ENCODE assay signal across 20 cellular contexts in genomic region chr6:109449064-109449788, GRCh38. TPM values are rescaled to one million over a fixed set of nuclear protein-coding genes. Genes with fewer than 3 reads are reported as not detected.
DNase-seq lines count a peak whose midpoint lies in the region; ATAC-seq, FAIRE-seq and TF ChIP-seq lines count a peak whose summit lies in the region.
"Had no signal": no experiment of that assay in that cellular context is flagged by ENCODE, and none has a peak within 500 bp of the region (broad histone marks: within the 10 kb centered on the region; RNA-seq: fewer than 3 reads in every experiment).

No MANE protein-coding gene starts in this region.

- no TSS peak for BruUV-seq in K562 (replicated peaks; lab: Mats Ljungman, UMichigan)

- WGBS in K562 (ENCODE audit: insufficient coverage, low coverage, missing lambda C conversion rate) = 71% methylated on average over 13 of the region's 19 CpGs
- no CpG with 5 or more reads among the region's 19 CpGs for WGBS in neuronal stem cell (ENCODE audit: extremely low coverage in 2 of 2, insufficient read length in 2 of 2, insufficient replicate concordance in 1 of 2), 2 donors
- WGBS in smooth muscle cell (ENCODE audit: low lambda C conversion rate) = 97% methylated on average over 19 of the region's 19 CpGs

- H3K36me3 Mint-ChIP-seq in activated CD4-positive, alpha-beta T cell treated with anti-CD3 and anti-CD28 coated beads, Interleukin-2, amount 10 ng/mL, durations not matched to agents 24 days and 14 days (ENCODE audit: low read depth) = peaks cover 42% of the 10 kb centered on the region
- peaks cover 13% of the 10 kb centered on the region for H3K36me3 Mint-ChIP-seq in activated CD4-positive, alpha-beta T cell treated with anti-CD3 and anti-CD28 coated beads for 36 hours (ENCODE audit: low read depth)
- H3K36me3 Mint-ChIP-seq: natural killer cell treated with Interleukin-12 subunit alpha and Interleukin-12 subunit beta and Interleukin-15 and Interleukin-18, amount 100 ng/mL, for 72 hours had no signal

- TF ChIP-seq EP300 in K562 (IDR thresholded peaks at IDR 0.05; ENCODE audit: low read length) = no peak

- H4K20me1 ChIP-seq in K562 (replicated peaks; ENCODE audit: control insufficient read depth, insufficient read depth, low read length) (no peaks in the 10 kb centered on the region), smooth muscle cell (ENCODE audit: low read depth) (no peaks in the 10 kb centered on the region)

- in situ Hi-C loops in K562 (cut with MboI) = no loop called here

- peaks cover 9% of the 10 kb centered on the region for H3K79me1 ChIP-seq in neuronal stem cell (ENCODE audit: low read depth, low read length)

- H3K27me3 ChIP-seq in K562 (ENCODE audit: control insufficient read depth in 2 of 2, insufficient read depth in 2 of 2, low read length in 2 of 2) (no peaks in the 10 kb centered on the region), neuronal stem cell (ENCODE audit: control insufficient read depth in 3 of 3, insufficient read depth in 3 of 3, low read depth in 1 of 3, low read length in 3 of 3) (no peaks in the 10 kb centered on the region), smooth muscle cell (ENCODE audit: low read depth) (no peaks in the 10 kb centered on the region)
- H3K27me3 ChIP-seq: esophagus squamous epithelium, MG63 had no signal

- ATAC-seq in activated CD4-positive, alpha-beta T cell treated with anti-CD3 and anti-CD28 coated beads for 36 hours = no peak
- ATAC-seq in K562 = no peak
- ATAC-seq: WTC11 had no signal

- H3K9me3 Mint-ChIP-seq in activated CD4-positive, alpha-beta T cell treated with anti-CD3 and anti-CD28 coated beads, Interleukin-2, amount 10 ng/mL, durations not matched to agents 24 days and 14 days = no peaks in the 10 kb centered on the region
- H3K9me3 Mint-ChIP-seq in activated CD4-positive, alpha-beta T cell treated with anti-CD3 and anti-CD28 coated beads for 36 hours (ENCODE audit: low read depth) = no peaks in the 10 kb centered on the region
- H3K9me3 Mint-ChIP-seq: natural killer cell treated with Interleukin-12 subunit alpha and Interleukin-12 subunit beta and Interleukin-15 and Interleukin-18, amount 100 ng/mL, for 72 hours; stimulated activated naive CD8-positive, alpha-beta T cell treated with anti-CD3 and anti-CD28 coated beads, Interleukin-15, Interleukin-2, amounts not matched to agents 100 ng/mL and 50 ng/mL, for 24 hours; WTC11 had no signal

- H3K79me2 ChIP-seq in K562 (ENCODE audit: control insufficient read depth, insufficient read depth, low read length) (no peaks in the 10 kb centered on the region), smooth muscle cell (ENCODE audit: low read depth) (no peaks in the 10 kb centered on the region)

- no peak overlapping the region for H3K23ac ChIP-seq in neuronal stem cell (ENCODE audit: low read depth, low read length, poor library complexity)

- H3K27ac ChIP-seq in KOPT-K1 (ENCODE audit: low read depth, low read length, poor library complexity, severe bottlenecking) (peak overlapping the region; percentile 38), K562 (ENCODE audit: extremely low read depth, low read depth, low read length) (no peak overlapping the region), neuronal stem cell (replicated peaks; ENCODE audit: low read length) (no peak overlapping the region), smooth muscle cell (ENCODE audit: low read depth) (no peak overlapping the region)
- H3K27ac ChIP-seq: esophagus squamous epithelium had no signal

- H2AK5ac ChIP-seq in neuronal stem cell (ENCODE audit: low read depth, low read length) = no peak overlapping the region

- no peak overlapping the region for H2BK5ac ChIP-seq in neuronal stem cell (ENCODE audit: low read length)

- H2AFZ ChIP-seq in K562 (ENCODE audit: low read depth, low read length) (no peak overlapping the region), neuronal stem cell (ENCODE audit: low read length) (no peak overlapping the region), smooth muscle cell (ENCODE audit: low read depth) (no peak overlapping the region)

- FAIRE-seq in K562 (lab: Jason Lieb, UNC) = no peak
- FAIRE-seq: A204.1, bronchial epithelial cell, HTR-8/SVneo, urothelium cell line had no signal

- H2BK15ac ChIP-seq in neuronal stem cell (ENCODE audit: low read length) = no peak overlapping the region

- H2BK12ac ChIP-seq in neuronal stem cell (ENCODE audit: low read length) = no peak overlapping the region

- H3K9me1 ChIP-seq in K562 (ENCODE audit: control insufficient read depth, insufficient read depth, low read length) = no peaks in the 10 kb centered on the region

- H3K4ac ChIP-seq in neuronal stem cell (ENCODE audit: low read length) = no peak overlapping the region

- POLR2A ChIA-PET in activated CD4-positive, alpha-beta T cell treated with anti-CD3 and anti-CD28 coated beads for 36 hours (lab: Charles Lee) = interaction anchor here (0.6 to 1.0 kb wide), 2 partner anchors 22 to 76 kb away, joined by 3 to 5 read pairs; no protein-coding TSS in a partner anchor
- POLR2A ChIA-PET in K562 (lab: Yijun Ruan, JAX) = interaction anchor here (1.2 to 8.2 kb wide), 3 partner anchors 5 to 33 kb away, joined by 3 to 92 read pairs (median 7); partner anchors contain the start of genes PPIL6 and SMPD2

- no peak overlapping the region for H4K8ac ChIP-seq in neuronal stem cell (ENCODE audit: low read depth, low read length)

- H3K27ac Mint-ChIP-seq in activated CD4-positive, alpha-beta T cell treated with anti-CD3 and anti-CD28 coated beads, Interleukin-2, amount 10 ng/mL, durations not matched to agents 24 days and 14 days = peak overlapping the region; percentile 10
- no peak overlapping the region for H3K27ac Mint-ChIP-seq in activated CD4-positive, alpha-beta T cell treated with anti-CD3 and anti-CD28 coated beads for 36 hours
- H3K27ac Mint-ChIP-seq: WTC11 had no signal

- TF ChIP-seq CTCF in K562 (IDR thresholded peaks at IDR 0.05 in 2 of 3, conservative IDR thresholded peaks at IDR 0.05 in 1 of 3; ENCODE audit: insufficient read depth in 2 of 3, low read depth in 1 of 3, low read length in 3 of 3) (no peak), smooth muscle cell (IDR thresholded peaks at IDR 0.05; ENCODE audit: borderline replicate concordance, insufficient read depth, poor library complexity, severe bottlenecking) (no peak)

- H3K18ac ChIP-seq in neuronal stem cell (ENCODE audit: low read length) = no peak overlapping the region

- no peaks in the 10 kb centered on the region for H3F3A ChIP-seq in smooth muscle cell (ENCODE audit: low read depth)

- H3K9me3 ChIP-seq in KOPT-K1 (ENCODE audit: insufficient read depth, low read length, poor library complexity, severe bottlenecking) = no peaks in the 10 kb centered on the region
- no peaks in the 10 kb centered on the region for H3K9me3 ChIP-seq in K562 (replicated peaks; ENCODE audit: control insufficient read depth, insufficient read depth, low read depth, low read length)
- H3K9me3 ChIP-seq in neuronal stem cell (replicated peaks in 1 of 2; ENCODE audit: control insufficient read depth in 2 of 2, insufficient read depth in 1 of 2, low read depth in 1 of 2, low read length in 2 of 2) = no peaks in the 10 kb centered on the region
- no peaks in the 10 kb centered on the region for H3K9me3 ChIP-seq in smooth muscle cell (replicated peaks; ENCODE audit: low read depth)
- H3K9me3 ChIP-seq: esophagus squamous epithelium, MG63 had no signal

- no peak overlapping the region for H3K4me3 Mint-ChIP-seq in activated CD4-positive, alpha-beta T cell treated with anti-CD3 and anti-CD28 coated beads, Interleukin-2, amount 10 ng/mL, durations not matched to agents 24 days and 14 days
- H3K4me3 Mint-ChIP-seq in activated CD4-positive, alpha-beta T cell treated with anti-CD3 and anti-CD28 coated beads for 36 hours = no peak overlapping the region
- H3K4me3 Mint-ChIP-seq: WTC11 had no signal

- H4K91ac ChIP-seq in neuronal stem cell (ENCODE audit: low read depth, low read length, poor library complexity) = no peak overlapping the region

- H3K36me3 ChIP-seq in KOPT-K1 (ENCODE audit: insufficient read depth, low read length) (peaks cover 43% of the 10 kb centered on the region), K562 (ENCODE audit: control insufficient read depth, insufficient read depth, low read length) (peaks cover 26% of the 10 kb centered on the region; the same call in 2 of the 3 replicates), neuronal stem cell (replicated peaks in 1 of 2; ENCODE audit: control insufficient read depth in 2 of 2, insufficient read depth in 2 of 2, low read length in 2 of 2) (peaks cover 39 to 62% of the 10 kb centered on the region in 2 donors), smooth muscle cell (ENCODE audit: low read depth) (no peaks in the 10 kb centered on the region)

- H2BK120ac ChIP-seq in neuronal stem cell (ENCODE audit: low read depth, low read length) = no peak overlapping the region

- H3K9ac ChIP-seq in K562 (ENCODE audit: insufficient read depth in 1 of 2, low read depth in 2 of 2, low read length in 2 of 2) (0 out of 4 replicates have a peak overlapping the region, but pooled peaks of 1 of the 2 experiments have one; percentile 29), neuronal stem cell (ENCODE audit: low read depth, low read length, poor library complexity) (peak overlapping the region; percentile 38), smooth muscle cell (ENCODE audit: low read depth) (no peak overlapping the region)

- H3K4me3 ChIP-seq in K562 (no peak overlapping the region), neuronal stem cell (ENCODE audit: low read length in 2 of 2) (peak overlapping the region in 1 of 2 donors; percentile 35), smooth muscle cell (no peak overlapping the region)
- H3K4me3 ChIP-seq: esophagus squamous epithelium, MG63 had no signal

- TF ChIP-seq RAD21 in K562 (CRISPR knock-in tag; conservative IDR thresholded peaks at IDR 0.05 in 1 of 2, IDR thresholded peaks at IDR 0.05 in 1 of 2) = no peak

- CTCF ChIA-PET in activated CD4-positive, alpha-beta T cell treated with anti-CD3 and anti-CD28 coated beads for 36 hours (lab: Charles Lee) = interaction anchor here (0.6 to 1.2 kb wide), 2 partner anchors 20 to 22 kb away, joined by 3 read pairs; no protein-coding TSS in a partner anchor
- CTCF ChIA-PET in K562 (lab: Yijun Ruan, JAX; ENCODE audit: low intra/inter-chr PET ratio) = no interaction called here

- TF ChIP-seq POLR2A in K562 (conservative IDR thresholded peaks at IDR 0.05) = no peak

- intact Hi-C loops in activated CD4-positive, alpha-beta T cell treated with anti-CD3 and anti-CD28 coated beads, Interleukin-2, amount 10 ng/mL, durations not matched to agents 24 days and 14 days (cut with micrococcal nuclease) = no loop called here
- intact Hi-C loops in activated CD4-positive, alpha-beta T cell treated with anti-CD3 and anti-CD28 coated beads for 36 hours (cut with DNase I, micrococcal nuclease) = no loop called here
- intact Hi-C loops in K562 (cut with micrococcal nuclease) = no loop called here

- no peaks in the 10 kb centered on the region for H3K27me3 Mint-ChIP-seq in activated CD4-positive, alpha-beta T cell treated with anti-CD3 and anti-CD28 coated beads, Interleukin-2, amount 10 ng/mL, durations not matched to agents 24 days and 14 days
- H3K27me3 Mint-ChIP-seq in activated CD4-positive, alpha-beta T cell treated with anti-CD3 and anti-CD28 coated beads for 36 hours = no peaks in the 10 kb centered on the region
- H3K27me3 Mint-ChIP-seq: natural killer cell treated with Interleukin-12 subunit alpha and Interleukin-12 subunit beta and Interleukin-15 and Interleukin-18, amount 100 ng/mL, for 72 hours; stimulated activated naive CD8-positive, alpha-beta T cell treated with anti-CD3 and anti-CD28 coated beads, Interleukin-15, Interleukin-2, amounts not matched to agents 100 ng/mL and 50 ng/mL, for 24 hours had no signal

- H3K4me1 Mint-ChIP-seq in activated CD4-positive, alpha-beta T cell treated with anti-CD3 and anti-CD28 coated beads, Interleukin-2, amount 10 ng/mL, durations not matched to agents 24 days and 14 days = peaks cover 38% of the 10 kb centered on the region
- H3K4me1 Mint-ChIP-seq in activated CD4-positive, alpha-beta T cell treated with anti-CD3 and anti-CD28 coated beads for 36 hours = peaks cover 24% of the 10 kb centered on the region

- H3K4me1 ChIP-seq in K562 (replicated peaks in 1 of 2; ENCODE audit: control insufficient read depth in 2 of 2, insufficient read depth in 2 of 2, low read length in 2 of 2) (peaks cover 11 to 46% of the 10 kb centered on the region in 2 experiments; a peak in 4 of 5 replicates), neuronal stem cell (ENCODE audit: control insufficient read depth in 2 of 2, insufficient read depth in 1 of 2, low read depth in 1 of 2, low read length in 2 of 2) (peaks cover under 1 to 7% of the 10 kb centered on the region in 2 donors), smooth muscle cell (ENCODE audit: low read depth) (no peaks in the 10 kb centered on the region)

- no peak overlapping the region for H3K4me2 ChIP-seq in K562 (ENCODE audit: insufficient read depth, low read length)
- no peak overlapping the region for H3K4me2 ChIP-seq in neuronal stem cell (ENCODE audit: insufficient read depth, low read length, poor library complexity, severe bottlenecking)
- H3K4me2 ChIP-seq in smooth muscle cell = no peak overlapping the region

- no peak for DNase-seq in activated CD4-positive, alpha-beta T cell treated with anti-CD3 and anti-CD28 coated beads, Interleukin-2, amount 10 ng/mL, durations not matched to agents 24 days and 14 days
- DNase-seq in activated CD4-positive, alpha-beta T cell treated with anti-CD3 and anti-CD28 coated beads for 36 hours = no peak
- DNase-seq in K562 (ENCODE audit: extremely low read depth in 1 of 4, low spot score in 3 of 4) (no peak), neuronal stem cell (ENCODE audit: low spot score) (no peak), Kasumi-1 (lab: John Stamatoyannopoulos, UW) (no peak), smooth muscle cell (lab: John Stamatoyannopoulos, UW; ENCODE audit: unreplicated experiment) (no peak)
- no peak for DNase-seq in activated CD4-positive, CD25-positive, alpha-beta regulatory T cell (lab: John Stamatoyannopoulos, UW)
- DNase-seq: esophagus squamous epithelium, glutamatergic neuron, MG63, NCI-H446, SW 1271 had no signal

- H3K14ac ChIP-seq in neuronal stem cell (ENCODE audit: low read length) = no peak overlapping the region

RNA-seq across cellular contexts. Expression of gene MICAL1, which starts 6.3 kb away (rescaled TPM):
- total RNA-seq in activated CD4-positive, alpha-beta T cell treated with anti-CD3 and anti-CD28 coated beads, Interleukin-2, amount 10 ng/mL, durations not matched to agents 24 days and 14 days = 41.4 and 42.5 TPM in 2 replicates
- total RNA-seq in activated CD4-positive, alpha-beta T cell treated with anti-CD3 and anti-CD28 coated beads for 36 hours = 10 to 100 TPM; 25.1 to 26.3 TPM
- total RNA-seq in K562 (2011; cell fraction: chromatin; rRNA removed; ENCODE audit: low replicate concordance) = 67.8 and 124 TPM in 2 replicates
- total RNA-seq in K562 (2011; cell fraction: nucleolus; rRNA removed) = 63.3 and 63.4 TPM in 2 replicates
- 56.3 and 70.8 TPM in 2 replicates for total RNA-seq in K562 (2011; cell fraction: nucleoplasm; rRNA removed)
- total RNA-seq in K562 (2014; rRNA removed) (7.0 and 10.5 TPM in 2 replicates), K562 (2014; rRNA removed; fragmentation: Illumina TruSeq; extraction: Trizol) (3.0 and 3.7 TPM in 2 replicates), K562 (2015; rRNA removed; fragmentation: Illumina TruSeq; extraction: Trizol) (4.6 and 5.3 TPM in 2 replicates), K562 (2021) (11.0 and 12.3 TPM in 2 replicates), smooth muscle cell (14.8 and 20.8 TPM in 2 replicates)
- polyA plus RNA-seq in K562 (2011; rRNA removed) (11.5 and 11.6 TPM in 2 replicates), K562 (2014; fragmentation: Illumina TruSeq; extraction: Trizol) (8.4 and 9.0 TPM in 2 replicates), K562 (2014; fragmentation: Nextera tagmentation; extraction: Ambion mirVana) (under 1 TPM; 0.07 to 0.15 TPM), K562 (2014; rRNA removed) (11.5 and 15.2 TPM in 2 replicates), smooth muscle cell (13.3 and 22.1 TPM in 2 replicates)
- polyA plus RNA-seq in K562 (2011; cell fraction: cytosol; rRNA removed) = 5.4 and 9.1 TPM in 2 replicates
- 72.2 and 124 TPM in 2 replicates for polyA plus RNA-seq in K562 (2011; cell fraction: nucleus; rRNA removed)
- 10.9 and 26.0 TPM in 2 replicates for polyA plus RNA-seq in K562 (2012)
- 3.5 and 4.8 TPM in 2 replicates for polyA minus RNA-seq in K562 (2011; rRNA and poly(A)+ RNA removed)
- 3.5 and 5.0 TPM in 2 replicates for polyA minus RNA-seq in K562 (2011; cell fraction: cytosol; rRNA and poly(A)+ RNA removed)
- 12.9 and 14.9 TPM in 2 replicates for polyA minus RNA-seq in K562 (2011; cell fraction: nucleus; rRNA and poly(A)+ RNA removed)
- 43.9 TPM for polyA plus RNA-seq in neuronal stem cell (2013, experiment 1 of 2)
- 41.6 TPM for polyA plus RNA-seq in neuronal stem cell (2013, experiment 2 of 2)

RNA-seq across cellular contexts. Expression of gene SMPD2, which starts 8.7 kb away (rescaled TPM):
- 18.2 and 20.5 TPM in 2 replicates for total RNA-seq in activated CD4-positive, alpha-beta T cell treated with anti-CD3 and anti-CD28 coated beads, Interleukin-2, amount 10 ng/mL, durations not matched to agents 24 days and 14 days
- 1 to 10 TPM; 7.5 to 9.5 TPM for total RNA-seq in activated CD4-positive, alpha-beta T cell treated with anti-CD3 and anti-CD28 coated beads for 36 hours
- total RNA-seq in K562 (2011; cell fraction: chromatin; rRNA removed; ENCODE audit: low replicate concordance) = 40.0 and 130 TPM in 2 replicates
- 68.9 and 90.7 TPM in 2 replicates for total RNA-seq in K562 (2011; cell fraction: nucleolus; rRNA removed)
- 59.2 and 61.0 TPM in 2 replicates for total RNA-seq in K562 (2011; cell fraction: nucleoplasm; rRNA removed)
- 20.8 and 23.9 TPM in 2 replicates for total RNA-seq in K562 (2014; rRNA removed)
- total RNA-seq in K562 (2014; rRNA removed; fragmentation: Illumina TruSeq; extraction: Trizol) = 8.8 and 14.5 TPM in 2 replicates
- 16.8 and 18.1 TPM in 2 replicates for total RNA-seq in K562 (2015; rRNA removed; fragmentation: Illumina TruSeq; extraction: Trizol)
- total RNA-seq in K562 (2021) = 20.4 TPM in 2 replicates
- polyA plus RNA-seq in K562 (2011; rRNA removed) = 14.8 and 18.3 TPM in 2 replicates
- 15.1 and 22.6 TPM in 2 replicates for polyA plus RNA-seq in K562 (2011; cell fraction: cytosol; rRNA removed)
- 61.2 and 64.9 TPM in 2 replicates for polyA plus RNA-seq in K562 (2011; cell fraction: nucleus; rRNA removed)
- polyA plus RNA-seq in K562 (2012) = 14.3 and 17.2 TPM in 2 replicates
- polyA plus RNA-seq in K562 (2014; fragmentation: Illumina TruSeq; extraction: Trizol) = 20.5 TPM in 2 replicates
- 1 to 10 TPM in 1 of 2 experiments, under 1 TPM in 1; 0.13 to 1.2 TPM for polyA plus RNA-seq in K562 (2014; fragmentation: Nextera tagmentation; extraction: Ambion mirVana)
- 19.3 and 21.8 TPM in 2 replicates for polyA plus RNA-seq in K562 (2014; rRNA removed)
- polyA minus RNA-seq in K562 (2011; rRNA and poly(A)+ RNA removed) = 25.8 and 28.5 TPM in 2 replicates
- 8.1 and 12.0 TPM in 2 replicates for polyA minus RNA-seq in K562 (2011; cell fraction: cytosol; rRNA and poly(A)+ RNA removed)
- 43.4 and 53.0 TPM in 2 replicates for polyA minus RNA-seq in K562 (2011; cell fraction: nucleus; rRNA and poly(A)+ RNA removed)
- 6.4 TPM for polyA plus RNA-seq in neuronal stem cell (2013, experiment 1 of 2)
- 5.9 TPM for polyA plus RNA-seq in neuronal stem cell (2013, experiment 2 of 2)
- 1.4 and 8.2 TPM in 2 replicates for total RNA-seq in smooth muscle cell
- polyA plus RNA-seq in smooth muscle cell = 6.4 and 6.9 TPM in 2 replicates

RNA-seq across cellular contexts. Expression of gene PPIL6, which starts 8.8 kb away (rescaled TPM):
- total RNA-seq in activated CD4-positive, alpha-beta T cell treated with anti-CD3 and anti-CD28 coated beads, Interleukin-2, amount 10 ng/mL, durations not matched to agents 24 days and 14 days = not detected in 2 replicates
- under 1 TPM in 1 of 2 experiments, not detected in 1; 0.09 TPM for total RNA-seq in activated CD4-positive, alpha-beta T cell treated with anti-CD3 and anti-CD28 coated beads for 36 hours
- 0.19 TPM in 1 of 2 replicates, not detected in the other for total RNA-seq in K562 (2011; cell fraction: chromatin; rRNA removed; ENCODE audit: low replicate concordance)
- not detected in 2 replicates for total RNA-seq in K562 (2011; cell fraction: nucleolus; rRNA removed)
- total RNA-seq in K562 (2011; cell fraction: nucleoplasm; rRNA removed) = 0.15 TPM in 1 of 2 replicates, not detected in the other
- total RNA-seq in K562 (2014; rRNA removed) = 0.33 TPM in 1 of 2 replicates, not detected in the other
- total RNA-seq in K562 (2014; rRNA removed; fragmentation: Illumina TruSeq; extraction: Trizol) = 0.64 and 0.98 TPM in 2 replicates
- total RNA-seq in K562 (2015; rRNA removed; fragmentation: Illumina TruSeq; extraction: Trizol) = 0.68 and 0.76 TPM in 2 replicates
- total RNA-seq in K562 (2021) = 0.47 and 0.87 TPM in 2 replicates
- polyA plus RNA-seq in K562 (2011; rRNA removed) = 0.36 and 1.1 TPM in 2 replicates
- polyA plus RNA-seq in K562 (2011; cell fraction: cytosol; rRNA removed) = 0.09 and 0.29 TPM in 2 replicates
- 0.10 and 0.37 TPM in 2 replicates for polyA plus RNA-seq in K562 (2011; cell fraction: nucleus; rRNA removed)
- 0.72 and 2.6 TPM in 2 replicates for polyA plus RNA-seq in K562 (2012)
- 0.35 and 0.49 TPM in 2 replicates for polyA plus RNA-seq in K562 (2014; fragmentation: Illumina TruSeq; extraction: Trizol)
- under 1 TPM; 0.13 to 0.14 TPM for polyA plus RNA-seq in K562 (2014; fragmentation: Nextera tagmentation; extraction: Ambion mirVana)
- polyA plus RNA-seq in K562 (2014; rRNA removed) = 0.03 and 1.5 TPM in 2 replicates
- 0.42 and 1.3 TPM in 2 replicates for polyA minus RNA-seq in K562 (2011; rRNA and poly(A)+ RNA removed)
- not detected in 2 replicates for polyA minus RNA-seq in K562 (2011; cell fraction: cytosol; rRNA and poly(A)+ RNA removed)
- 0.27 TPM in 1 of 2 replicates, not detected in the other for polyA minus RNA-seq in K562 (2011; cell fraction: nucleus; rRNA and poly(A)+ RNA removed)
- polyA plus RNA-seq in neuronal stem cell (2013, experiment 1 of 2) = 6.1 TPM
- polyA plus RNA-seq in neuronal stem cell (2013, experiment 2 of 2) = 6.1 TPM
- total RNA-seq in smooth muscle cell = 0.81 and 1.7 TPM in 2 replicates
- polyA plus RNA-seq in smooth muscle cell = 0.95 and 1.3 TPM in 2 replicates
- total RNA-seq: natural killer cell treated with Interleukin-12 subunit alpha and Interleukin-12 subunit beta and Interleukin-15 and Interleukin-18, amount 100 ng/mL, for 72 hours had no signal

RNA-seq across cellular contexts. Expression of gene ZBTB24, which starts 33.8 kb away (rescaled TPM):
- total RNA-seq in activated CD4-positive, alpha-beta T cell treated with anti-CD3 and anti-CD28 coated beads, Interleukin-2, amount 10 ng/mL, durations not matched to agents 24 days and 14 days = 18.9 and 19.6 TPM in 2 replicates
- 10 to 100 TPM; 12.0 to 14.7 TPM for total RNA-seq in activated CD4-positive, alpha-beta T cell treated with anti-CD3 and anti-CD28 coated beads for 36 hours
- total RNA-seq in K562 (2011; cell fraction: chromatin; rRNA removed; ENCODE audit: low replicate concordance) = 7.0 and 15.8 TPM in 2 replicates
- total RNA-seq in K562 (2011; cell fraction: nucleolus; rRNA removed) = 5.2 and 5.5 TPM in 2 replicates
- 7.4 and 8.9 TPM in 2 replicates for total RNA-seq in K562 (2011; cell fraction: nucleoplasm; rRNA removed)
- total RNA-seq in K562 (2014; rRNA removed) = 8.3 and 9.3 TPM in 2 replicates
- total RNA-seq in K562 (2014; rRNA removed; fragmentation: Illumina TruSeq; extraction: Trizol) = 13.4 and 13.7 TPM in 2 replicates
- total RNA-seq in K562 (2015; rRNA removed; fragmentation: Illumina TruSeq; extraction: Trizol) = 15.8 and 16.7 TPM in 2 replicates
- total RNA-seq in K562 (2021) = 8.5 TPM in 2 replicates
- polyA plus RNA-seq in K562 (2011; rRNA removed) = 3.8 and 4.3 TPM in 2 replicates
- polyA plus RNA-seq in K562 (2011; cell fraction: cytosol; rRNA removed) = 2.6 and 3.1 TPM in 2 replicates
- 3.7 and 4.5 TPM in 2 replicates for polyA plus RNA-seq in K562 (2011; cell fraction: nucleus; rRNA removed)
- 5.4 and 5.5 TPM in 2 replicates for polyA plus RNA-seq in K562 (2012)
- 8.2 and 10.1 TPM in 2 replicates for polyA plus RNA-seq in K562 (2014; fragmentation: Illumina TruSeq; extraction: Trizol)
- polyA plus RNA-seq in K562 (2014; fragmentation: Nextera tagmentation; extraction: Ambion mirVana) = 1 to 10 TPM; 2.0 to 2.5 TPM
- polyA plus RNA-seq in K562 (2014; rRNA removed) = 5.3 TPM in 2 replicates
- 7.6 and 7.9 TPM in 2 replicates for polyA minus RNA-seq in K562 (2011; rRNA and poly(A)+ RNA removed)
- 4.4 and 5.5 TPM in 2 replicates for polyA minus RNA-seq in K562 (2011; cell fraction: cytosol; rRNA and poly(A)+ RNA removed)
- 4.2 and 7.4 TPM in 2 replicates for polyA minus RNA-seq in K562 (2011; cell fraction: nucleus; rRNA and poly(A)+ RNA removed)
- 5.3 TPM for polyA plus RNA-seq in neuronal stem cell (2013, experiment 1 of 2)
- polyA plus RNA-seq in neuronal stem cell (2013, experiment 2 of 2) = 5.3 TPM
- 5.4 and 6.6 TPM in 2 replicates for total RNA-seq in smooth muscle cell
- polyA plus RNA-seq in smooth muscle cell = 1.3 and 2.6 TPM in 2 replicates
